In the genomic region with DNA sequence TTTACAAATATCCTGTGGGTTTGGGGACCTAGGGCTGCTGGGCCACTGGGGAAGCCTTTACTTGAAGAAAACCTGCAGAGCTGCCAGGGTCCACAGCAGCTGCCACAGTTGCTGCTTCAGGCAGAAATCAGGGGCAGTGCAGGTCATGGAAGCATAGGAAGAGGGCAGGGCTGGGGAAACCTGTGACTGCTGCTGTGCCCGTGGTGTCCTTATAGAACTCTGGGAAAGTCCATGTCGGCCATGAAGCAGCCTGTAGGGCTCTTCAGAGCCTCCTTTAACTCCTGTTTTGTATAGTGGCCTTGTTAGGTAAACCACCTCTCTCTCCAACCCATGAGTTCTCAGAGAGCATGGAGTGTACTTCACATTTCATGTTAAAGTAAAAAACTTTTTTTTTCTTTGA, we compare ENCODE assay signal across 27 cellular contexts.
DNase-seq lines count a peak whose midpoint lies in the region; ATAC-seq and TF ChIP-seq lines count a peak whose summit lies in the region.
"Had no signal": no experiment of that assay in that cellular context is flagged by ENCODE, and none has a peak within 500 bp of the region (broad histone marks: within the 10 kb centered on the region; RNA-seq: fewer than 3 reads in every experiment).

No MANE protein-coding gene starts in this region.

- intact Hi-C loops in colonic mucosa (cut with DNase I) = no loop called here

- H3K4me1 ChIP-seq in colonic mucosa = no peaks in the 10 kb centered on the region
- H3K4me1 ChIP-seq: Caco-2 had no signal

- no peaks in the 10 kb centered on the region for H3K27me3 Mint-ChIP-seq in activated T-cell treated with anti-CD3 and anti-CD28 coated beads, Interleukin-2, amount 50 U/mL, for 72 hours (ENCODE audit: low read depth)
- H3K27me3 Mint-ChIP-seq in stimulated activated naive B cell treated with anti-CD40 and anti-IgM and Interleukin-4, amounts not matched to agents 10 μg/mL and 1 μg/mL and 100 μg/mL, for 72 hours = peaks cover 7 to 16% of the 10 kb centered on the region in 2 donors
- H3K27me3 Mint-ChIP-seq: CD4-positive, alpha-beta memory T cell had no signal

- H3K4me3 ChIP-seq in colonic mucosa = no peak overlapping the region
- H3K4me3 ChIP-seq: BLaER1 treated with 17β-estradiol and CSF1 and Interleukin-3, amounts not matched to agents 10 nM and 100 nM; SK-N-MC had no signal

- H3K36me3 Mint-ChIP-seq in activated T-cell treated with anti-CD3 and anti-CD28 coated beads, Interleukin-2, amount 50 U/mL, for 72 hours (ENCODE audit: insufficient read depth in 2 of 2) = peaks cover 4 to 11% of the 10 kb centered on the region in 2 donors
- peaks cover 15 to 24% of the 10 kb centered on the region in 2 donors for H3K36me3 Mint-ChIP-seq in stimulated activated naive B cell treated with anti-CD40 and anti-IgM and Interleukin-4, amounts not matched to agents 10 μg/mL and 1 μg/mL and 100 μg/mL, for 72 hours

- H3K27ac ChIP-seq in colonic mucosa = no peak overlapping the region
- H3K27ac ChIP-seq: 22Rv1; BLaER1 treated with 17β-estradiol and CSF1 and Interleukin-3, amounts not matched to agents 10 nM and 100 nM; KMS-11; SK-N-MC had no signal

- TF ChIP-seq CTCF in colonic mucosa (IDR thresholded peaks at IDR 0.05) = no peak

- no peak overlapping the region for H3K27ac Mint-ChIP-seq in activated T-cell treated with anti-CD3 and anti-CD28 coated beads, Interleukin-2, amount 50 U/mL, for 72 hours
- H3K27ac Mint-ChIP-seq in stimulated activated naive B cell treated with anti-CD40 and anti-IgM and Interleukin-4, amounts not matched to agents 10 μg/mL and 1 μg/mL and 100 μg/mL, for 72 hours = no peak overlapping the region

- DNase-seq in DMS 273 (lab: John Stamatoyannopoulos, UW; ENCODE audit: unreplicated experiment) = peak; percentile 18
- no peak for DNase-seq in DMS 273 treated with DMSO at 0.1 percent for 48 hours (lab: John Stamatoyannopoulos, UW)
- DNase-seq in activated T-cell treated with anti-CD3 and anti-CD28 coated beads, Interleukin-2, amount 50 U/mL, for 72 hours = no peak
- DNase-seq in activated T-cell treated with anti-CD3 and anti-CD28 coated beads, Interleukin-2, amount 50 U/mL, for 48 hours = no peak
- DNase-seq in left lobe of liver (ENCODE audit: low spot score) = no peak
- no peak for DNase-seq in stimulated activated naive B cell treated with anti-CD40 and anti-IgM and Interleukin-4, amounts not matched to agents 10 μg/mL and 1 μg/mL and 100 μg/mL, for 72 hours
- no peak for DNase-seq in colonic mucosa
- DNase-seq: Caco-2; CD4-positive, alpha-beta memory T cell; GOT3; IMR-90; NCI-H1105; NCI-H146; NCI-H2029; NCI-H2171; NCI-H345; NCI-H524; NCI-H774; PC-3; RPMI8226; SHP77 treated with DMSO at 0.1 percent for 48 hours had no signal

- no peaks in the 10 kb centered on the region for H3K9me3 ChIP-seq in colonic mucosa
- H3K9me3 ChIP-seq: Caco-2 had no signal

- H3K9ac ChIP-seq in colonic mucosa (ENCODE audit: low read depth in 2 of 2, low read length in 2 of 2) = no peak overlapping the region
- H3K9ac ChIP-seq: BLaER1 treated with 17β-estradiol and CSF1 and Interleukin-3, amounts not matched to agents 10 nM and 100 nM; KMS-11 had no signal

- ATAC-seq in activated T-cell treated with anti-CD3 and anti-CD28 coated beads, Interleukin-2, amount 50 U/mL, for 72 hours (replicated peaks in 1 of 2) = peak; percentile 34 to 39
- ATAC-seq in left lobe of liver = peak; percentile 26
- peak; percentile 10 to 16 for ATAC-seq in stimulated activated naive B cell treated with anti-CD40 and anti-IgM and Interleukin-4, amounts not matched to agents 10 μg/mL and 1 μg/mL and 100 μg/mL, for 72 hours (replicated peaks)
- no peak for ATAC-seq in HG02981 (IDR thresholded peaks at IDR 0.05; ENCODE audit: unreplicated experiment)
- ATAC-seq: HCT116, PC-3 had no signal

- no peaks in the 10 kb centered on the region for H3K27me3 ChIP-seq in colonic mucosa
- H3K27me3 ChIP-seq: BLaER1 treated with 17β-estradiol and CSF1 and Interleukin-3, amounts not matched to agents 10 nM and 100 nM had no signal

- H3K4me3 Mint-ChIP-seq in activated T-cell treated with anti-CD3 and anti-CD28 coated beads, Interleukin-2, amount 50 U/mL, for 72 hours = no peak overlapping the region
- no peak overlapping the region for H3K4me3 Mint-ChIP-seq in stimulated activated naive B cell treated with anti-CD40 and anti-IgM and Interleukin-4, amounts not matched to agents 10 μg/mL and 1 μg/mL and 100 μg/mL, for 72 hours
- H3K4me3 Mint-ChIP-seq: CD4-positive, alpha-beta memory T cell had no signal

- no peaks in the 10 kb centered on the region for H3K4me1 Mint-ChIP-seq in activated T-cell treated with anti-CD3 and anti-CD28 coated beads, Interleukin-2, amount 50 U/mL, for 72 hours (ENCODE audit: low read depth)
- peaks cover 3 to 17% of the 10 kb centered on the region in 2 donors for H3K4me1 Mint-ChIP-seq in stimulated activated naive B cell treated with anti-CD40 and anti-IgM and Interleukin-4, amounts not matched to agents 10 μg/mL and 1 μg/mL and 100 μg/mL, for 72 hours
- H3K4me1 Mint-ChIP-seq: CD4-positive, alpha-beta memory T cell had no signal

- H3K36me3 ChIP-seq in colonic mucosa = no peaks in the 10 kb centered on the region

- H3K9me3 Mint-ChIP-seq in activated T-cell treated with anti-CD3 and anti-CD28 coated beads, Interleukin-2, amount 50 U/mL, for 72 hours = peaks cover 2 to 7% of the 10 kb centered on the region in 2 donors
- peaks cover 11 to 19% of the 10 kb centered on the region in 2 donors for H3K9me3 Mint-ChIP-seq in stimulated activated naive B cell treated with anti-CD40 and anti-IgM and Interleukin-4, amounts not matched to agents 10 μg/mL and 1 μg/mL and 100 μg/mL, for 72 hours
